Comparison of ENCODE assay signal across 19 cellular contexts in the genomic region with DNA sequence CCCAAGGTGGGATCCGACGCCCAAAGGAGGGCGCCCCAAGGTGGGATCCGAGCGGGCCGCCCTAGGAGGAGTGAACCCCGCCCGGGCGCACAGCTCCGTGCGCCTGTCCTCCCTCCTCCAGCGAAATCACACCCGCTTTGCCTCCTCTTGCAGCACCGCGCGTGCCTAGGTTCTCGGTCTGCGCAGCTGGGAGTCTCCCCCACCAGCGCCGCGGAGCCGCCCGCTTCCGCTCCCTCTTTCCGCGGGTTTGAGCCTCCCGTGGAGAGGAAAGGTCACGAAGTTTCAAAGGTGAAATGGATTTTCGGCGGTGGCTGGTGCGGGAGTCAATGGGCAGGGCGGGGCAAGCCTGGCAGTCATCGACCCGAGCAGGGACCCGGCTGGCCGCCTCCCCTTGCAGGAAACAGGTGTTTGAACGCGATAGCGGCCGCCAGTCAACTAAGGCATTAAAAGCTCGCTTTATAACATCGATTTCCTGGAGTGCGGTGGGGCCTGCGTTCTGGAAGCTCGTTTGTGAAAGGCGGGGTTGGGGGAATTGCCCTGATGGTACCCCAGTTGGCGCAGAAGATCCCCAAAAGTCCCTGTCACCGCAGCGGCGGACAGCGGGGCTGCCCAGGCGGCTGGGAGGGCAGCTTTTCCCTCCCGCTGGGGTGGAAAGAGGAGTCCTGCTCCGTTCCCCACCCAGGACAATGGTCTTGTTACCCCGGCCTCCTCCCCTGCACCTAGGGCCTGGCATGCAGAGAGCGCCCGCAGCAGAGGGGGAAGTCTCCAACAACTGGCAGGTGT. TPM values are rescaled to one million over a fixed set of nuclear protein-coding genes. Genes with fewer than 3 reads are reported as not detected.
A peak's percentile ranks its signal among the peaks of the same experiment; 100 is the strongest.
DNase-seq lines count a peak whose midpoint lies in the region; ATAC-seq and TF ChIP-seq lines count a peak whose summit lies in the region.
"Had no signal": no experiment of that assay in that cellular context is flagged by ENCODE, and none has a peak within 500 bp of the region (broad histone marks: within the 10 kb centered on the region; RNA-seq: fewer than 3 reads in every experiment).

No MANE protein-coding gene starts in this region.

- H3K27ac ChIP-seq in right lobe of liver (no peak overlapping the region), Peyer's patch (no peak overlapping the region), sigmoid colon (no peak overlapping the region)
- H3K27ac ChIP-seq: left ventricle myocardium inferior had no signal

- H3K36me3 ChIP-seq in right lobe of liver (no peaks in the 10 kb centered on the region), Peyer's patch (no peaks in the 10 kb centered on the region), sigmoid colon (no peaks in the 10 kb centered on the region)
- H3K36me3 ChIP-seq: left ventricle myocardium inferior had no signal

- intact Hi-C loops in right lobe of liver (cut with DNase I), result no loop called here
- intact Hi-C loops in sigmoid colon (cut with DNase I), result no loop called here

- TF ChIP-seq POLR2A in right lobe of liver (IDR thresholded peaks at IDR 0.05) (no peak), Peyer's patch (IDR thresholded peaks at IDR 0.05) (no peak), sigmoid colon (IDR thresholded peaks at IDR 0.05) (no peak)

- peaks cover 63% of the 10 kb centered on the region for H3K27me3 Mint-ChIP-seq in brain

- ATAC-seq in right lobe of liver, result no peak
- ATAC-seq: right cardiac atrium had no signal

- POLR2A ChIA-PET in HEK293T (lab: Yijun Ruan, JAX), result interaction anchor here (0.9 kb wide), 1 partner anchor 15 kb away, joined by 3 read pairs; no protein-coding TSS in a partner anchor

- TF ChIP-seq EP300 in sigmoid colon (IDR thresholded peaks at IDR 0.05), result no peak

- H3K4me1 ChIP-seq in right lobe of liver (peaks cover 0 to 24% (median 0%) of the 10 kb centered on the region in 4 donors), Peyer's patch (peaks cover 0 to 20% (median 0%) of the 10 kb centered on the region in 4 donors), sigmoid colon (peaks cover 0 to 54% (median 36%) of the 10 kb centered on the region in 4 donors)

- peak overlapping the region; percentile 87 to 94 (median 91) for H3K4me3 Mint-ChIP-seq in brain

- peaks cover 0 to 8% (median 4%) of the 10 kb centered on the region in 5 experiments for H3K9me3 Mint-ChIP-seq in brain

- TF ChIP-seq CTCF in brain (conservative IDR thresholded peaks at IDR 0.05) (no peak), right lobe of liver (IDR thresholded peaks at IDR 0.05) (no peak), Peyer's patch (IDR thresholded peaks at IDR 0.05) (no peak), sigmoid colon (IDR thresholded peaks at IDR 0.05) (no peak)

- H3K27me3 ChIP-seq in right lobe of liver (peaks cover 14 to 82% of the 10 kb centered on the region in 2 donors), Peyer's patch (peaks cover 0 to 80% of the 10 kb centered on the region in 2 donors), sigmoid colon (peaks cover 42 to 100% (median 91%) of the 10 kb centered on the region in 3 donors)

- CTCF ChIA-PET in HEK293T (lab: Yijun Ruan, JAX), result interaction anchor here (0.6 kb wide), 1 partner anchor 39 kb away, joined by 3 read pairs; no protein-coding TSS in a partner anchor

- DNase-seq in DMS153 (lab: John Stamatoyannopoulos, UW) (peak; percentile 27), HEK293T (ENCODE audit: extremely low spot score) (peak; percentile 13), islet precursor cell (peak; percentile 43), right lobe of liver (no peak), Peyer's patch (no peak), sigmoid colon (no peak)
- DNase-seq in activated CD4-positive, CD25-positive, alpha-beta regulatory T cell treated with anti-CD3 and anti-CD28 coated beads, Interleukin-2, amount 50 U/mL, for 72 hours, result no peak
- DNase-seq: activated naive CD4-positive, alpha-beta T cell treated with Interleukin-2 at 50 U/mL for 16 hours; C1 segment of cervical spinal cord; IMR-90; left ventricle myocardium inferior; naive B cell; SK-N-SH; stimulated activated naive CD4-positive, alpha-beta T cell had no signal

- peak overlapping the region in 2 of 5 experiments; percentile 31 to 87 for H3K27ac Mint-ChIP-seq in brain

- H3K36me3 Mint-ChIP-seq in brain, result no peaks in the 10 kb centered on the region

- peaks cover 61% of the 10 kb centered on the region for H3K4me1 Mint-ChIP-seq in brain

- H3K4me3 ChIP-seq in right lobe of liver, result no peak overlapping the region
- no peak overlapping the region for H3K4me3 ChIP-seq in Peyer's patch
- H3K4me3 ChIP-seq in sigmoid colon, result peak overlapping the region in 1 of 4 donors; percentile 30
- H3K4me3 ChIP-seq: left ventricle myocardium inferior had no signal

- WGBS in right lobe of liver (ENCODE audit: insufficient coverage, low coverage, low lambda C conversion rate, missing lambda C conversion rate), result 3% methylated on average over 37 of the region's 57 CpGs
- WGBS in sigmoid colon, 2 donors, result 3 to 4% methylated on average over 57 of the region's 57 CpGs

- H3K9me3 ChIP-seq in right lobe of liver (no peaks in the 10 kb centered on the region), Peyer's patch (no peaks in the 10 kb centered on the region), sigmoid colon (no peaks in the 10 kb centered on the region)
- H3K9me3 ChIP-seq: left ventricle myocardium inferior, SK-N-SH had no signal

TF ChIP-seq in HEK293T, 16 proteins besides CTCF, POLR2A, EP300 and RAD21:
- TF ChIP-seq SUZ12 (IDR thresholded peaks at IDR 0.05) (no peak), ELF4 (IDR thresholded peaks at IDR 0.05) (no peak), FOXA1 (IDR thresholded peaks at IDR 0.05) (no peak), ZNF384 (IDR thresholded peaks at IDR 0.05) (no peak), L3MBTL2 (conservative IDR thresholded peaks at IDR 0.05) (no peak), CTBP1 (IDR thresholded peaks at IDR 0.05; ENCODE audit: borderline replicate concordance) (no peak), TARDBP (IDR thresholded peaks at IDR 0.05) (no peak), NFRKB (IDR thresholded peaks at IDR 0.05) (no peak), PKNOX1 (IDR thresholded peaks at IDR 0.05) (no peak), ARNT (IDR thresholded peaks at IDR 0.05) (no peak), FOXK2 (IDR thresholded peaks at IDR 0.05) (no peak), BHLHE40 (IDR thresholded peaks at IDR 0.05; ENCODE audit: borderline replicate concordance) (no peak), SP1 (IDR thresholded peaks at IDR 0.05) (no peak), LEF1 (IDR thresholded peaks at IDR 0.05; ENCODE audit: borderline replicate concordance) (no peak)

RNA-seq across cellular contexts. Expression of gene SOX1, which starts 9.0 kb away (rescaled TPM):
- polyA plus RNA-seq in brain (ENCODE audit: insufficient read depth, low read depth, low replicate concordance), result 98.5 TPM
- not detected for total RNA-seq in right lobe of liver
- total RNA-seq in Peyer's patch, result not detected
- total RNA-seq in sigmoid colon, result under 1 TPM in 1 of 4 donors, not detected in 3; 0.36 TPM
- under 1 TPM in 2 of 3 donors, not detected in 1; under 0.01 to 0.01 TPM for polyA plus RNA-seq in sigmoid colon
- total RNA-seq: bronchial epithelial cell, G401, glomerular endothelial cell, IMR-90, left ventricle myocardium inferior, right cardiac atrium had no signal
- polyA plus RNA-seq: IMR-90, right cardiac atrium, SK-N-SH had no signal

Comparison
In these comparisons a context has a peak if more than half of its experiments do, and no peak if none do; other contexts are left out.
1. DNase-seq: peak in DMS153 (single experiment), HEK293T (single experiment) and islet precursor cell (single experiment); none in right lobe of liver (0 of 3), Peyer's patch (0 of 3), activated CD4-positive, CD25-positive, alpha-beta regulatory T cell treated with anti-CD3 and anti-CD28 coated beads, Interleukin-2, amount 50 U/mL, for 72 hours (single experiment) and sigmoid colon (single experiment).